Comparison of ENCODE assay signal across 1 cellular context in the genomic region with DNA sequence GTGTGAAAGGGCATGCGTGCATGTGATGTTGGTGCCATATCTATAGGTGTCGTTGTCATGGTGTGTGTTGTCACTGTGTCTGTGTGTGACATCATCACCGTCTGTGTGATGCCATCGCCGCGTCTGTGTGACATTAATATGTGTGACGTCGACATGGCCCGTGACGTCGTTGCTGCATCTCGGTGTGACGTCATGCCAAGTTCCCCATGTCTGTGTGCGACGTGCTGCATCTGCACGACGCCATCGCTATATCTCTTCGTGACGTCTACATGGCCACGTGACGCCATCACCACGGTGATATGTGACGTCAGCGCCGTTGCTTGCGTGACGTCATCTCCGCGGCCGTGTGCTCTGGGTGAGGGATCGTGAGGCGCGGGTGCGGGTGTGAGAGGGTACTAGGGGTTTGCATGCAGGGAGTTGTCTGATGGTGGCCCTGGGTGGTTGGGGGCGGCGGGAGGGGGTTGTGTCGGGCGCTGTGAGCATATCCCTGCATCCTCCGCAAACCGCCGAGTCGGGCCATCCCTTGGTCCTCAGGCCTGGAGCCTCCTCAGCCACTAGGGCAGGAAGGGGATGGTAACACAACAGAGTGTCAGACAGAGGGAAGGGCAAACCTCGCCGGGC.
TF ChIP-seq lines count a peak whose summit lies in the region.

No MANE protein-coding gene starts in this region.

TF ChIP-seq in K562, 482 proteins besides CTCF, POLR2A, EP300 and RAD21 (continued from another document and continues in another):
- TF ChIP-seq, protein P1, sequence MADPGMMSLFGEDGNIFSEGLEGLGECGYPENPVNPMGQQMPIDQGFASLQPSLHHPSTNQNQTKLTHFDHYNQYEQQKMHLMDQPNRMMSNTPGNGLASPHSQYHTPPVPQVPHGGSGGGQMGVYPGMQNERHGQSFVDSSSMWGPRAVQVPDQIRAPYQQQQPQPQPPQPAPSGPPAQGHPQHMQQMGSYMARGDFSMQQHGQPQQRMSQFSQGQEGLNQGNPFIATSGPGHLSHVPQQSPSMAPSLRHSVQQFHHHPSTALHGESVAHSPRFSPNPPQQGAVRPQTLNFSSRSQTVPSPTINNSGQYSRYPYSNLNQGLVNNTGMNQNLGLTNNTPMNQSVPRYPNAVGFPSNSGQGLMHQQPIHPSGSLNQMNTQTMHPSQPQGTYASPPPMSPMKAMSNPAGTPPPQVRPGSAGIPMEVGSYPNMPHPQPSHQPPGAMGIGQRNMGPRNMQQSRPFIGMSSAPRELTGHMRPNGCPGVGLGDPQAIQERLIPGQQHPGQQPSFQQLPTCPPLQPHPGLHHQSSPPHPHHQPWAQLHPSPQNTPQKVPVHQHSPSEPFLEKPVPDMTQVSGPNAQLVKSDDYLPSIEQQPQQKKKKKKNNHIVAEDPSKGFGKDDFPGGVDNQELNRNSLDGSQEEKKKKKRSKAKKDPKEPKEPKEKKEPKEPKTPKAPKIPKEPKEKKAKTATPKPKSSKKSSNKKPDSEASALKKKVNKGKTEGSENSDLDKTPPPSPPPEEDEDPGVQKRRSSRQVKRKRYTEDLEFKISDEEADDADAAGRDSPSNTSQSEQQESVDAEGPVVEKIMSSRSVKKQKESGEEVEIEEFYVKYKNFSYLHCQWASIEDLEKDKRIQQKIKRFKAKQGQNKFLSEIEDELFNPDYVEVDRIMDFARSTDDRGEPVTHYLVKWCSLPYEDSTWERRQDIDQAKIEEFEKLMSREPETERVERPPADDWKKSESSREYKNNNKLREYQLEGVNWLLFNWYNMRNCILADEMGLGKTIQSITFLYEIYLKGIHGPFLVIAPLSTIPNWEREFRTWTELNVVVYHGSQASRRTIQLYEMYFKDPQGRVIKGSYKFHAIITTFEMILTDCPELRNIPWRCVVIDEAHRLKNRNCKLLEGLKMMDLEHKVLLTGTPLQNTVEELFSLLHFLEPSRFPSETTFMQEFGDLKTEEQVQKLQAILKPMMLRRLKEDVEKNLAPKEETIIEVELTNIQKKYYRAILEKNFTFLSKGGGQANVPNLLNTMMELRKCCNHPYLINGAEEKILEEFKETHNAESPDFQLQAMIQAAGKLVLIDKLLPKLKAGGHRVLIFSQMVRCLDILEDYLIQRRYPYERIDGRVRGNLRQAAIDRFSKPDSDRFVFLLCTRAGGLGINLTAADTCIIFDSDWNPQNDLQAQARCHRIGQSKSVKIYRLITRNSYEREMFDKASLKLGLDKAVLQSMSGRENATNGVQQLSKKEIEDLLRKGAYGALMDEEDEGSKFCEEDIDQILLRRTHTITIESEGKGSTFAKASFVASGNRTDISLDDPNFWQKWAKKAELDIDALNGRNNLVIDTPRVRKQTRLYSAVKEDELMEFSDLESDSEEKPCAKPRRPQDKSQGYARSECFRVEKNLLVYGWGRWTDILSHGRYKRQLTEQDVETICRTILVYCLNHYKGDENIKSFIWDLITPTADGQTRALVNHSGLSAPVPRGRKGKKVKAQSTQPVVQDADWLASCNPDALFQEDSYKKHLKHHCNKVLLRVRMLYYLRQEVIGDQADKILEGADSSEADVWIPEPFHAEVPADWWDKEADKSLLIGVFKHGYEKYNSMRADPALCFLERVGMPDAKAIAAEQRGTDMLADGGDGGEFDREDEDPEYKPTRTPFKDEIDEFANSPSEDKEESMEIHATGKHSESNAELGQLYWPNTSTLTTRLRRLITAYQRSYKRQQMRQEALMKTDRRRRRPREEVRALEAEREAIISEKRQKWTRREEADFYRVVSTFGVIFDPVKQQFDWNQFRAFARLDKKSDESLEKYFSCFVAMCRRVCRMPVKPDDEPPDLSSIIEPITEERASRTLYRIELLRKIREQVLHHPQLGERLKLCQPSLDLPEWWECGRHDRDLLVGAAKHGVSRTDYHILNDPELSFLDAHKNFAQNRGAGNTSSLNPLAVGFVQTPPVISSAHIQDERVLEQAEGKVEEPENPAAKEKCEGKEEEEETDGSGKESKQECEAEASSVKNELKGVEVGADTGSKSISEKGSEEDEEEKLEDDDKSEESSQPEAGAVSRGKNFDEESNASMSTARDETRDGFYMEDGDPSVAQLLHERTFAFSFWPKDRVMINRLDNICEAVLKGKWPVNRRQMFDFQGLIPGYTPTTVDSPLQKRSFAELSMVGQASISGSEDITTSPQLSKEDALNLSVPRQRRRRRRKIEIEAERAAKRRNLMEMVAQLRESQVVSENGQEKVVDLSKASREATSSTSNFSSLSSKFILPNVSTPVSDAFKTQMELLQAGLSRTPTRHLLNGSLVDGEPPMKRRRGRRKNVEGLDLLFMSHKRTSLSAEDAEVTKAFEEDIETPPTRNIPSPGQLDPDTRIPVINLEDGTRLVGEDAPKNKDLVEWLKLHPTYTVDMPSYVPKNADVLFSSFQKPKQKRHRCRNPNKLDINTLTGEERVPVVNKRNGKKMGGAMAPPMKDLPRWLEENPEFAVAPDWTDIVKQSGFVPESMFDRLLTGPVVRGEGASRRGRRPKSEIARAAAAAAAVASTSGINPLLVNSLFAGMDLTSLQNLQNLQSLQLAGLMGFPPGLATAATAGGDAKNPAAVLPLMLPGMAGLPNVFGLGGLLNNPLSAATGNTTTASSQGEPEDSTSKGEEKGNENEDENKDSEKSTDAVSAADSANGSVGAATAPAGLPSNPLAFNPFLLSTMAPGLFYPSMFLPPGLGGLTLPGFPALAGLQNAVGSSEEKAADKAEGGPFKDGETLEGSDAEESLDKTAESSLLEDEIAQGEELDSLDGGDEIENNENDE (IDR thresholded peaks at IDR 0.05; ENCODE audit: low read depth, low read length), result no peak
- TF ChIP-seq SP1 (CRISPR knock-in tag; IDR thresholded peaks at IDR 0.05) (peak; percentile 84), NCOR1 (IDR thresholded peaks at IDR 0.05) (no peak), BHLHE40 (IDR thresholded peaks at IDR 0.05; ENCODE audit: low read length) (0 out of 2 replicates have a peak, but pooled peaks have one; percentile 19), SMAD3 (CRISPR knock-in tag; conservative IDR thresholded peaks at IDR 0.05) (no peak), TAF1 (IDR thresholded peaks at IDR 0.05; ENCODE audit: control insufficient read depth, extremely low read depth, insufficient read depth, low read length, severe bottlenecking) (no peak), SMC3 (conservative IDR thresholded peaks at IDR 0.05; ENCODE audit: insufficient read depth, low read depth, low read length) (no peak), L3MBTL2 (IDR thresholded peaks at IDR 0.05) (no peak), MEF2D (tag; conservative IDR thresholded peaks at IDR 0.05; ENCODE audit: low read depth) (0 out of 2 replicates have a peak, but pooled peaks have one; percentile 26), ESRRA (IDR thresholded peaks at IDR 0.05; ENCODE audit: borderline replicate concordance, low read depth) (peak; percentile 88), CTBP1 (IDR thresholded peaks at IDR 0.05; ENCODE audit: borderline replicate concordance) (peak; percentile 53; the same call in 1 of the 2 replicates), JUNB (CRISPR knock-in tag; conservative IDR thresholded peaks at IDR 0.05) (peak; percentile 50; the same call in 1 of the 2 replicates)
- TF ChIP-seq, protein P2, sequence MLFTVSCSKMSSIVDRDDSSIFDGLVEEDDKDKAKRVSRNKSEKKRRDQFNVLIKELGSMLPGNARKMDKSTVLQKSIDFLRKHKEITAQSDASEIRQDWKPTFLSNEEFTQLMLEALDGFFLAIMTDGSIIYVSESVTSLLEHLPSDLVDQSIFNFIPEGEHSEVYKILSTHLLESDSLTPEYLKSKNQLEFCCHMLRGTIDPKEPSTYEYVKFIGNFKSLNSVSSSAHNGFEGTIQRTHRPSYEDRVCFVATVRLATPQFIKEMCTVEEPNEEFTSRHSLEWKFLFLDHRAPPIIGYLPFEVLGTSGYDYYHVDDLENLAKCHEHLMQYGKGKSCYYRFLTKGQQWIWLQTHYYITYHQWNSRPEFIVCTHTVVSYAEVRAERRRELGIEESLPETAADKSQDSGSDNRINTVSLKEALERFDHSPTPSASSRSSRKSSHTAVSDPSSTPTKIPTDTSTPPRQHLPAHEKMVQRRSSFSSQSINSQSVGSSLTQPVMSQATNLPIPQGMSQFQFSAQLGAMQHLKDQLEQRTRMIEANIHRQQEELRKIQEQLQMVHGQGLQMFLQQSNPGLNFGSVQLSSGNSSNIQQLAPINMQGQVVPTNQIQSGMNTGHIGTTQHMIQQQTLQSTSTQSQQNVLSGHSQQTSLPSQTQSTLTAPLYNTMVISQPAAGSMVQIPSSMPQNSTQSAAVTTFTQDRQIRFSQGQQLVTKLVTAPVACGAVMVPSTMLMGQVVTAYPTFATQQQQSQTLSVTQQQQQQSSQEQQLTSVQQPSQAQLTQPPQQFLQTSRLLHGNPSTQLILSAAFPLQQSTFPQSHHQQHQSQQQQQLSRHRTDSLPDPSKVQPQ (CRISPR knock-in tag; IDR thresholded peaks at IDR 0.05; ENCODE audit: borderline replicate concordance), result no peak
- TF ChIP-seq, protein P3, sequence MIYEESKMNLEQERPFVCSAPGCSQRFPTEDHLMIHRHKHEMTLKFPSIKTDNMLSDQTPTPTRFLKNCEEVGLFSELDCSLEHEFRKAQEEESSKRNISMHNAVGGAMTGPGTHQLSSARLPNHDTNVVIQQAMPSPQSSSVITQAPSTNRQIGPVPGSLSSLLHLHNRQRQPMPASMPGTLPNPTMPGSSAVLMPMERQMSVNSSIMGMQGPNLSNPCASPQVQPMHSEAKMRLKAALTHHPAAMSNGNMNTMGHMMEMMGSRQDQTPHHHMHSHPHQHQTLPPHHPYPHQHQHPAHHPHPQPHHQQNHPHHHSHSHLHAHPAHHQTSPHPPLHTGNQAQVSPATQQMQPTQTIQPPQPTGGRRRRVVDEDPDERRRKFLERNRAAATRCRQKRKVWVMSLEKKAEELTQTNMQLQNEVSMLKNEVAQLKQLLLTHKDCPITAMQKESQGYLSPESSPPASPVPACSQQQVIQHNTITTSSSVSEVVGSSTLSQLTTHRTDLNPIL (CRISPR knock-in tag; IDR thresholded peaks at IDR 0.05), result no peak
- TF ChIP-seq, protein P4, sequence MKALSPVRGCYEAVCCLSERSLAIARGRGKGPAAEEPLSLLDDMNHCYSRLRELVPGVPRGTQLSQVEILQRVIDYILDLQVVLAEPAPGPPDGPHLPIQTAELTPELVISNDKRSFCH (CRISPR knock-in tag; IDR thresholded peaks at IDR 0.05), result no peak
- TF ChIP-seq, protein P4 (tag; IDR thresholded peaks at IDR 0.05), result peak; percentile 73; the same call in 1 of the 2 replicates
- TF ChIP-seq, protein P5, sequence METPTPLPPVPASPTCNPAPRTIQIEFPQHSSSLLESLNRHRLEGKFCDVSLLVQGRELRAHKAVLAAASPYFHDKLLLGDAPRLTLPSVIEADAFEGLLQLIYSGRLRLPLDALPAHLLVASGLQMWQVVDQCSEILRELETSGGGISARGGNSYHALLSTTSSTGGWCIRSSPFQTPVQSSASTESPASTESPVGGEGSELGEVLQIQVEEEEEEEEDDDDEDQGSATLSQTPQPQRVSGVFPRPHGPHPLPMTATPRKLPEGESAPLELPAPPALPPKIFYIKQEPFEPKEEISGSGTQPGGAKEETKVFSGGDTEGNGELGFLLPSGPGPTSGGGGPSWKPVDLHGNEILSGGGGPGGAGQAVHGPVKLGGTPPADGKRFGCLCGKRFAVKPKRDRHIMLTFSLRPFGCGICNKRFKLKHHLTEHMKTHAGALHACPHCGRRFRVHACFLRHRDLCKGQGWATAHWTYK (CRISPR knock-in tag; IDR thresholded peaks at IDR 0.05), result no peak
- TF ChIP-seq, protein P6, sequence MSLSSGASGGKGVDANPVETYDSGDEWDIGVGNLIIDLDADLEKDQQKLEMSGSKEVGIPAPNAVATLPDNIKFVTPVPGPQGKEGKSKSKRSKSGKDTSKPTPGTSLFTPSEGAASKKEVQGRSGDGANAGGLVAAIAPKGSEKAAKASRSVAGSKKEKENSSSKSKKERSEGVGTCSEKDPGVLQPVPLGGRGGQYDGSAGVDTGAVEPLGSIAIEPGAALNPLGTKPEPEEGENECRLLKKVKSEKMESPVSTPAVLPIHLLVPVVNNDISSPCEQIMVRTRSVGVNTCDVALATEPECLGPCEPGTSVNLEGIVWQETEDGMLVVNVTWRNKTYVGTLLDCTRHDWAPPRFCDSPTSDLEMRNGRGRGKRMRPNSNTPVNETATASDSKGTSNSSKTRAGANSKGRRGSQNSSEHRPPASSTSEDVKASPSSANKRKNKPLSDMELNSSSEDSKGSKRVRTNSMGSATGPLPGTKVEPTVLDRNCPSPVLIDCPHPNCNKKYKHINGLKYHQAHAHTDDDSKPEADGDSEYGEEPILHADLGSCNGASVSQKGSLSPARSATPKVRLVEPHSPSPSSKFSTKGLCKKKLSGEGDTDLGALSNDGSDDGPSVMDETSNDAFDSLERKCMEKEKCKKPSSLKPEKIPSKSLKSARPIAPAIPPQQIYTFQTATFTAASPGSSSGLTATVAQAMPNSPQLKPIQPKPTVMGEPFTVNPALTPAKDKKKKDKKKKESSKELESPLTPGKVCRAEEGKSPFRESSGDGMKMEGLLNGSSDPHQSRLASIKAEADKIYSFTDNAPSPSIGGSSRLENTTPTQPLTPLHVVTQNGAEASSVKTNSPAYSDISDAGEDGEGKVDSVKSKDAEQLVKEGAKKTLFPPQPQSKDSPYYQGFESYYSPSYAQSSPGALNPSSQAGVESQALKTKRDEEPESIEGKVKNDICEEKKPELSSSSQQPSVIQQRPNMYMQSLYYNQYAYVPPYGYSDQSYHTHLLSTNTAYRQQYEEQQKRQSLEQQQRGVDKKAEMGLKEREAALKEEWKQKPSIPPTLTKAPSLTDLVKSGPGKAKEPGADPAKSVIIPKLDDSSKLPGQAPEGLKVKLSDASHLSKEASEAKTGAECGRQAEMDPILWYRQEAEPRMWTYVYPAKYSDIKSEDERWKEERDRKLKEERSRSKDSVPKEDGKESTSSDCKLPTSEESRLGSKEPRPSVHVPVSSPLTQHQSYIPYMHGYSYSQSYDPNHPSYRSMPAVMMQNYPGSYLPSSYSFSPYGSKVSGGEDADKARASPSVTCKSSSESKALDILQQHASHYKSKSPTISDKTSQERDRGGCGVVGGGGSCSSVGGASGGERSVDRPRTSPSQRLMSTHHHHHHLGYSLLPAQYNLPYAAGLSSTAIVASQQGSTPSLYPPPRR (CRISPR knock-in tag; IDR thresholded peaks at IDR 0.05; ENCODE audit: borderline replicate concordance), result 0 out of 2 replicates have a peak, but pooled peaks have one; percentile 34
- TF ChIP-seq, protein P7, sequence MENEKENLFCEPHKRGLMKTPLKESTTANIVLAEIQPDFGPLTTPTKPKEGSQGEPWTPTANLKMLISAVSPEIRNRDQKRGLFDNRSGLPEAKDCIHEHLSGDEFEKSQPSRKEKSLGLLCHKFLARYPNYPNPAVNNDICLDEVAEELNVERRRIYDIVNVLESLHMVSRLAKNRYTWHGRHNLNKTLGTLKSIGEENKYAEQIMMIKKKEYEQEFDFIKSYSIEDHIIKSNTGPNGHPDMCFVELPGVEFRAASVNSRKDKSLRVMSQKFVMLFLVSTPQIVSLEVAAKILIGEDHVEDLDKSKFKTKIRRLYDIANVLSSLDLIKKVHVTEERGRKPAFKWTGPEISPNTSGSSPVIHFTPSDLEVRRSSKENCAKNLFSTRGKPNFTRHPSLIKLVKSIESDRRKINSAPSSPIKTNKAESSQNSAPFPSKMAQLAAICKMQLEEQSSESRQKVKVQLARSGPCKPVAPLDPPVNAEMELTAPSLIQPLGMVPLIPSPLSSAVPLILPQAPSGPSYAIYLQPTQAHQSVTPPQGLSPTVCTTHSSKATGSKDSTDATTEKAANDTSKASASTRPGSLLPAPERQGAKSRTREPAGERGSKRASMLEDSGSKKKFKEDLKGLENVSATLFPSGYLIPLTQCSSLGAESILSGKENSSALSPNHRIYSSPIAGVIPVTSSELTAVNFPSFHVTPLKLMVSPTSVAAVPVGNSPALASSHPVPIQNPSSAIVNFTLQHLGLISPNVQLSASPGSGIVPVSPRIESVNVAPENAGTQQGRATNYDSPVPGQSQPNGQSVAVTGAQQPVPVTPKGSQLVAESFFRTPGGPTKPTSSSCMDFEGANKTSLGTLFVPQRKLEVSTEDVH (IDR thresholded peaks at IDR 0.05; ENCODE audit: low read depth, partially characterized antibody), result peak; percentile 81
